ENCODE assay signal across 15 cellular contexts in genomic region chr6:43853066-43853650, GRCh38.
DNase-seq lines count a peak whose midpoint lies in the region; ATAC-seq and TF ChIP-seq lines count a peak whose summit lies in the region.
"Had no signal": no experiment of that assay in that cellular context is flagged by ENCODE, and none has a peak within 500 bp of the region (broad histone marks: within the 10 kb centered on the region; RNA-seq: fewer than 3 reads in every experiment).

No MANE protein-coding gene starts in this region.

- CTCF ChIA-PET in HEK293 (lab: Yijun Ruan, JAX): interaction anchor here (1.2 kb wide), 1 partner anchor 83 kb away, joined by 3 read pairs; the partner anchor contains the start of gene VEGFA

- no peak overlapping the region for H2AFZ ChIP-seq in GM23248

- no peak overlapping the region for H3K4me3 ChIP-seq in BLaER1 treated with 17β-estradiol and CSF1 and Interleukin-3, amounts not matched to agents 10 nM and 100 nM
- H3K4me3 ChIP-seq in HEK293 (ENCODE audit: low read depth, low read length) (no peak overlapping the region), thyroid gland (replicated peaks in 1 of 3) (no peak overlapping the region), GM23248 (no peak overlapping the region)
- H3K4me3 ChIP-seq: HAP-1, SJCRH30 had no signal

- no peaks in the 10 kb centered on the region for H3K9me2 ChIP-seq in GM23248 (ENCODE audit: insufficient read depth)

- intact Hi-C loops in thyroid gland (cut with DNase I): no loop called here

- no peaks in the 10 kb centered on the region for H3K27me3 ChIP-seq in BLaER1 treated with 17β-estradiol and CSF1 and Interleukin-3, amounts not matched to agents 10 nM and 100 nM
- H3K27me3 ChIP-seq in thyroid gland (no peaks in the 10 kb centered on the region), GM23248 (replicated peaks; ENCODE audit: insufficient read depth) (no peaks in the 10 kb centered on the region)
- H3K27me3 ChIP-seq: SJCRH30 had no signal

- 69 to 76% methylated on average over 5 of the region's 5 CpGs for WGBS in thyroid gland, 2 donors
- 75 to 83% methylated on average over 5 of the region's 5 CpGs for WGBS in GM23248 (ENCODE audit: low coverage in 1 of 2, low lambda C conversion rate in 2 of 2, missing lambda C conversion rate in 2 of 2), 2 experiments

- peak; percentile 52 for ATAC-seq in left lobe of liver
- no peak for ATAC-seq in GM21447 (IDR thresholded peaks at IDR 0.05; ENCODE audit: unreplicated experiment)
- ATAC-seq in GM19324 (IDR thresholded peaks at IDR 0.05; ENCODE audit: low FRiP score, unreplicated experiment): no peak

- TF ChIP-seq POLR2A in thyroid gland (IDR thresholded peaks at IDR 0.05): no peak

- H3K9ac ChIP-seq in BLaER1 treated with 17β-estradiol and CSF1 and Interleukin-3, amounts not matched to agents 10 nM and 100 nM: no peak overlapping the region
- H3K9ac ChIP-seq in GM23248: no peak overlapping the region

- no peak for DNase-seq in left lobe of liver (ENCODE audit: low spot score)
- peak; percentile 48 to 61 for DNase-seq in thyroid gland
- no peak for DNase-seq in GM23248
- DNase-seq: CD4-positive, alpha-beta memory T cell; DND-41; GDM1; NCI-H187 treated with DMSO at 0.1 percent for 48 hours; NCI-H446; NCI-H774; SJCRH30 had no signal

- H3K36me3 ChIP-seq in BLaER1 treated with 17β-estradiol and CSF1 and Interleukin-3, amounts not matched to agents 10 nM and 100 nM: no peaks in the 10 kb centered on the region
- H3K36me3 ChIP-seq in HEK293 (ENCODE audit: control insufficient read depth in 2 of 2, insufficient read depth in 1 of 2, low read length in 2 of 2) (no peaks in the 10 kb centered on the region), thyroid gland (no peaks in the 10 kb centered on the region), GM23248 (ENCODE audit: low read depth) (no peaks in the 10 kb centered on the region)
- H3K36me3 ChIP-seq: HAP-1, SJCRH30 had no signal

- no peaks in the 10 kb centered on the region for H3K9me3 ChIP-seq in BLaER1 treated with 17β-estradiol and CSF1 and Interleukin-3, amounts not matched to agents 10 nM and 100 nM (replicated peaks in 1 of 11)
- H3K9me3 ChIP-seq in HEK293 (ENCODE audit: control insufficient read depth, insufficient read depth, low read depth, low read length) (no peaks in the 10 kb centered on the region), thyroid gland (no peaks in the 10 kb centered on the region), GM23248 (ENCODE audit: low read depth) (no peaks in the 10 kb centered on the region)
- H3K9me3 ChIP-seq: HAP-1, SJCRH30 had no signal

- no peak overlapping the region for H3K27ac ChIP-seq in BLaER1 treated with 17β-estradiol and CSF1 and Interleukin-3, amounts not matched to agents 10 nM and 100 nM
- H3K27ac ChIP-seq in HEK293 (ENCODE audit: extremely low read depth, low read depth, low read length) (no peak overlapping the region), thyroid gland (peak overlapping the region in 2 of 3 donors; percentile 25 to 56), GM23248 (no peak overlapping the region)
- H3K27ac ChIP-seq: SJCRH30 had no signal

- H4K20me1 ChIP-seq in BLaER1 treated with 17β-estradiol and CSF1 and Interleukin-3, amounts not matched to agents 10 nM and 100 nM: no peaks in the 10 kb centered on the region; a peak in 1 of 22 replicates
- H4K20me1 ChIP-seq in GM23248 (ENCODE audit: insufficient read depth): no peaks in the 10 kb centered on the region

- H3F3A ChIP-seq in GM23248 (ENCODE audit: insufficient read depth): no peaks in the 10 kb centered on the region

- TF ChIP-seq CTCF in HEK293 (tag by site-specific recombination; IDR thresholded peaks at IDR 0.05): no peak
- peak in 1 of 6 experiments; percentile 2 for TF ChIP-seq CTCF in thyroid gland (IDR thresholded peaks at IDR 0.05)

- H3K79me2 ChIP-seq in GM23248 (ENCODE audit: insufficient read depth): no peaks in the 10 kb centered on the region

- peaks cover 13 to 23% (median 17%) of the 10 kb centered on the region in 10 experiments for H3K4me1 ChIP-seq in BLaER1 treated with 17β-estradiol and CSF1 and Interleukin-3, amounts not matched to agents 10 nM and 100 nM
- H3K4me1 ChIP-seq in HEK293 (ENCODE audit: control insufficient read depth, insufficient read depth, low read length) (no peaks in the 10 kb centered on the region; the same call in 1 of the 2 replicates), thyroid gland (peaks cover 6 to 12% of the 10 kb centered on the region in 2 donors), GM23248 (ENCODE audit: insufficient read depth) (peaks cover 27% of the 10 kb centered on the region)

- H3K4me2 ChIP-seq in BLaER1 treated with 17β-estradiol and CSF1 and Interleukin-3, amounts not matched to agents 10 nM and 100 nM: peak overlapping the region in 7 of 11 experiments; percentile 18 to 73 (median 48); a peak in 11 of 22 replicates
- H3K4me2 ChIP-seq in GM23248 (ENCODE audit: unreplicated experiment): no peak overlapping the region

- in situ Hi-C loops in GM23248 (cut with MboI): no loop called here

- POLR2A ChIA-PET in HEK293 (lab: Yijun Ruan, JAX): no interaction called here

TF ChIP-seq in HEK293, 187 proteins besides CTCF, POLR2A, EP300 and RAD21:
- TF ChIP-seq ZBTB1 (tag by site-specific recombination; IDR thresholded peaks at IDR 0.05) (no peak), ZNF488 (tag by site-specific recombination; IDR thresholded peaks at IDR 0.05) (no peak), ZBTB20 (tag by site-specific recombination; IDR thresholded peaks at IDR 0.05) (peak; percentile 74; the same call in 1 of the 2 replicates)

Comparison
In these comparisons a context has a peak if more than half of its experiments do, and no peak if none do; other contexts are left out.
1. H3K27ac ChIP-seq: peak in thyroid gland (2 of 3); none in BLaER1 treated with 17β-estradiol and CSF1 and Interleukin-3, amounts not matched to agents 10 nM and 100 nM (0 of 11), HEK293 (single experiment) and GM23248 (single experiment).
2. DNase-seq: peak in thyroid gland (2 of 2); none in left lobe of liver (single experiment) and GM23248 (single experiment).